ENCODE assay signal across 12 cellular contexts in the genomic region with DNA sequence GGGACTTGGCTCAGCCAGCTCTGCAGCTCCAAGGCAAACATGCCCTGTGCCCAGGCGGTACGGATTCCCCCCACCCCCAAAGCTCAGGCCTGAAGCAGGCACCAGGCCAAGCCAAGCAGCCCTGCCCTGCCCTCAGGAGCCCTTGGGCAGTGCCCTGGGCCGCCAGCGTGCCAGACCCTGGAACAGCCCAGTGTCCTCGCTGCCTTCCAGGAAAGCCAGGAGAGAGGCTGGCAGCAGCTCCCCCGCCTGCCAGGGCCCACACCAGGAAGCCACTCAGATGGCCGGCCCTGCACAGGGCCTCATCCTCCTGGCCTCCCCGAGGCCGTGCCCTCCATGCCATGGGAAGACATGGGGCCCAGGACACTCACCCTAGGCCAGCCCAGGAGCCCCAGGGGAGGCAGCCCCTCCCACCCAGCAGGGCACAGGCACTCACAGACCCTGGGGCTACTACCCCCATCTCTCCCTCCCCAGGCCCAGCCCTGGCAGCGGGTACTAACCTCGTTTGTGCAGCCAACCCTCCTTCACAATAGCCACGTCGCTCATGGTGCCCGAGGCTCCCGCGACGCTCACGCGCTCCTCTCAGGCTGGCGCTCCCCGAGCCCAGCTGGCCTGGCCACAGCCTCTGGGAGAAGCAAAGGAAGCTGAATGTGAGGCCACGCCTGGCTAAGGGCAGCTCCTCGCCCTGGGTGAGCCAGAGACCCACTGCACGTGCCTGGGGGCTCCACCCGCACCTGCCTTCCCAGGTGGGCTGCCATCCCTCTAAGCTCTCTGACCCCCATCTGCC. TPM values are rescaled to one million over a fixed set of nuclear protein-coding genes. Genes with fewer than 3 reads are reported as not detected.
DNase-seq lines count a peak whose midpoint lies in the region; ATAC-seq and TF ChIP-seq lines count a peak whose summit lies in the region.
"Had no signal": no experiment of that assay in that cellular context is flagged by ENCODE, and none has a peak within 500 bp of the region (broad histone marks: within the 10 kb centered on the region; RNA-seq: fewer than 3 reads in every experiment).

No MANE protein-coding gene starts in this region.

- no peaks in the 10 kb centered on the region for H3K9me3 Mint-ChIP-seq in activated CD8-positive, alpha-beta T cell treated with anti-CD3 and anti-CD28 coated beads for 36 hours
- H3K9me3 Mint-ChIP-seq: activated naive CD8-positive, alpha-beta T cell treated with anti-CD3 and anti-CD28 coated beads, Interleukin-2, amount 50 U/mL, for 24 hours; endodermal cell had no signal

- no peak overlapping the region for H3K4me3 Mint-ChIP-seq in activated CD8-positive, alpha-beta T cell treated with anti-CD3 and anti-CD28 coated beads for 36 hours
- H3K4me3 Mint-ChIP-seq: activated naive CD8-positive, alpha-beta T cell treated with anti-CD3 and anti-CD28 coated beads, Interleukin-2, amount 50 U/mL, for 24 hours had no signal

- POLR2A ChIA-PET in activated CD8-positive, alpha-beta T cell treated with anti-CD3 and anti-CD28 coated beads for 36 hours (lab: Charles Lee) = interaction anchor here (0.7 kb wide), 1 partner anchor 229 kb away, joined by 3 read pairs; the partner anchor contains the start of gene CDCA4

- no peak for TF ChIP-seq POLR2A in spleen (IDR thresholded peaks at IDR 0.05)

- 63 to 93% (median 77%) methylated on average over 7 to 25 of the region's 25 CpGs for WGBS in spleen, 5 donors

- H3K4me3 ChIP-seq in adipocyte (ENCODE audit: low read length) (no peak overlapping the region), spleen (peak overlapping the region in 1 of 8 donors; percentile 15)

- CTCF ChIA-PET in activated CD8-positive, alpha-beta T cell treated with anti-CD3 and anti-CD28 coated beads for 36 hours (lab: Charles Lee) = interaction anchor here (1.0 to 2.8 kb wide), 3 partner anchors 22 to 24 kb away, joined by 4 to 13 read pairs (median 4); no protein-coding TSS in a partner anchor

- H3K36me3 Mint-ChIP-seq in activated CD8-positive, alpha-beta T cell treated with anti-CD3 and anti-CD28 coated beads for 36 hours (ENCODE audit: low read depth) = no peaks in the 10 kb centered on the region

- H3K9me3 ChIP-seq in adipocyte (ENCODE audit: control insufficient read depth, low read length) (no peaks in the 10 kb centered on the region), spleen (no peaks in the 10 kb centered on the region)

- DNase-seq in NCI-H1092 treated with DMSO at 0.1 percent for 48 hours (lab: John Stamatoyannopoulos, UW) = peak; percentile 35
- DNase-seq in NCI-H1092 (lab: John Stamatoyannopoulos, UW) = no peak
- no peak for DNase-seq in adipocyte (ENCODE audit: low read depth)
- peak; percentile 88 for DNase-seq in left ventricle myocardium superior
- peak; percentile 89 for DNase-seq in spleen
- no peak for DNase-seq in activated CD8-positive, alpha-beta T cell treated with anti-CD3 and anti-CD28 coated beads for 36 hours
- DNase-seq in NCI-H1048 (lab: John Stamatoyannopoulos, UW) = no peak
- DNase-seq in activated CD4-positive, alpha-beta T cell treated with anti-CD3 and anti-CD28 coated beads for 48 hours = no peak
- DNase-seq: activated naive CD8-positive, alpha-beta T cell treated with anti-CD3 and anti-CD28 coated beads, Interleukin-2, amount 50 U/mL, for 24 hours; OCI-M1; T-helper 9 cell had no signal

- H3K36me3 ChIP-seq in adipocyte (ENCODE audit: control insufficient read depth, insufficient read depth, low read length, severe bottlenecking) = peaks cover 25% of the 10 kb centered on the region
- H3K36me3 ChIP-seq in spleen = peaks cover 0 to 54% (median 17%) of the 10 kb centered on the region in 6 donors

- peak overlapping the region; percentile 85 for H3K9ac ChIP-seq in adipocyte (ENCODE audit: low read length)

- H3K27me3 Mint-ChIP-seq in activated CD8-positive, alpha-beta T cell treated with anti-CD3 and anti-CD28 coated beads for 36 hours = no peaks in the 10 kb centered on the region
- H3K27me3 Mint-ChIP-seq: activated naive CD8-positive, alpha-beta T cell treated with anti-CD3 and anti-CD28 coated beads, Interleukin-2, amount 50 U/mL, for 24 hours had no signal

- ATAC-seq in left ventricle myocardium superior = peak; percentile 80
- ATAC-seq in activated CD8-positive, alpha-beta T cell treated with anti-CD3 and anti-CD28 coated beads for 36 hours = no peak
- ATAC-seq: activated naive CD8-positive, alpha-beta T cell treated with anti-CD3 and anti-CD28 coated beads, Interleukin-2, amount 50 U/mL, for 24 hours had no signal

- H3K27ac ChIP-seq in spleen = peak overlapping the region; percentile 26 to 95 (median 72)

- H3K4me1 Mint-ChIP-seq in activated CD8-positive, alpha-beta T cell treated with anti-CD3 and anti-CD28 coated beads for 36 hours (ENCODE audit: low read depth) = peaks cover 32% of the 10 kb centered on the region

- H3K27ac Mint-ChIP-seq in activated CD8-positive, alpha-beta T cell treated with anti-CD3 and anti-CD28 coated beads for 36 hours = no peak overlapping the region
- H3K27ac Mint-ChIP-seq: activated naive CD8-positive, alpha-beta T cell treated with anti-CD3 and anti-CD28 coated beads, Interleukin-2, amount 50 U/mL, for 24 hours; endodermal cell had no signal

- intact Hi-C loops in left ventricle myocardium superior (cut with micrococcal nuclease) = no loop called here
- intact Hi-C loops in spleen (cut with DNase I; ENCODE audit: low total_unique reads) = no loop called here
- intact Hi-C loops in activated CD8-positive, alpha-beta T cell treated with anti-CD3 and anti-CD28 coated beads for 36 hours (cut with micrococcal nuclease) = no loop called here

- H3K4me1 ChIP-seq in adipocyte (ENCODE audit: control insufficient read depth, insufficient read depth, low read length) = peaks cover 36% of the 10 kb centered on the region
- H3K4me1 ChIP-seq in spleen = peaks cover 66 to 93% (median 89%) of the 10 kb centered on the region in 6 donors

- TF ChIP-seq CTCF in spleen (IDR thresholded peaks at IDR 0.05 in 8 of 11, conservative IDR thresholded peaks at IDR 0.05 in 3 of 11) = no peak
- no peak for TF ChIP-seq CTCF in activated CD8-positive, alpha-beta T cell treated with anti-CD3 and anti-CD28 coated beads for 36 hours (IDR thresholded peaks at IDR 0.05)

- H3K27me3 ChIP-seq in adipocyte (replicated peaks; ENCODE audit: control insufficient read depth, insufficient read depth, low read length) = no peaks in the 10 kb centered on the region
- no peaks in the 10 kb centered on the region for H3K27me3 ChIP-seq in spleen (replicated peaks in 1 of 7)

RNA-seq across cellular contexts. Expression of gene AKT1, which starts 3.3 kb away (rescaled TPM):
- total RNA-seq in left ventricle myocardium superior = 142 TPM
- 100 to 1,000 TPM; 107 to 184 (median 141) TPM for total RNA-seq in spleen
- polyA plus RNA-seq in spleen = 100 to 1,000 TPM in 1 of 3 donors, 10 to 100 TPM in 2; 56.2 to 114 (median 61.6) TPM
- total RNA-seq in activated CD8-positive, alpha-beta T cell treated with anti-CD3 and anti-CD28 coated beads for 36 hours = 100 to 1,000 TPM; 116 to 121 TPM

RNA-seq across cellular contexts. Expression of gene ZBTB42, which starts 8.6 kb away (rescaled TPM):
- 5.3 TPM for total RNA-seq in left ventricle myocardium superior
- 10 to 100 TPM in 1 of 7 donors, 1 to 10 TPM in 6; 4.2 to 11.5 (median 7.9) TPM for total RNA-seq in spleen
- 1 to 10 TPM in 2 of 3 donors, under 1 TPM in 1; 0.74 to 2.9 (median 1.1) TPM for polyA plus RNA-seq in spleen
- 1 to 10 TPM; 1.3 TPM for total RNA-seq in activated CD8-positive, alpha-beta T cell treated with anti-CD3 and anti-CD28 coated beads for 36 hours

RNA-seq across cellular contexts. Expression of gene SIVA1, which starts 39.3 kb away (rescaled TPM):
- total RNA-seq in left ventricle myocardium superior (65.1 TPM), spleen (100 to 1,000 TPM in 3 of 7 donors, 10 to 100 TPM in 4; 56.7 to 198 (median 76.4) TPM)
- 100 to 1,000 TPM; 119 to 226 (median 184) TPM for polyA plus RNA-seq in spleen
- total RNA-seq in activated CD8-positive, alpha-beta T cell treated with anti-CD3 and anti-CD28 coated beads for 36 hours = 100 to 1,000 TPM; 115 to 125 TPM

Comparison
In these comparisons a context has a peak if more than half of its experiments do, and no peak if none do; other contexts are left out.
1. DNase-seq: peak in NCI-H1092 treated with DMSO at 0.1 percent for 48 hours (single experiment), left ventricle myocardium superior (single experiment) and spleen (single experiment); none in NCI-H1092 (single experiment), adipocyte (single experiment), activated CD8-positive, alpha-beta T cell treated with anti-CD3 and anti-CD28 coated beads for 36 hours (single experiment), NCI-H1048 (single experiment) and activated CD4-positive, alpha-beta T cell treated with anti-CD3 and anti-CD28 coated beads for 48 hours (single experiment).